15 cellular contexts compared by ENCODE assay signal in genomic region chr3:50290116-50290745, GRCh38. TPM values are rescaled to one million over a fixed set of nuclear protein-coding genes. Genes with fewer than 3 reads are reported as not detected.
A peak's percentile ranks its signal among the peaks of the same experiment; 100 is the strongest.
DNase-seq lines count a peak whose midpoint lies in the region; ATAC-seq, FAIRE-seq and TF ChIP-seq lines count a peak whose summit lies in the region.
"Had no signal": no experiment of that assay in that cellular context is flagged by ENCODE, and none has a peak within 500 bp of the region (broad histone marks: within the 10 kb centered on the region; RNA-seq: fewer than 3 reads in every experiment).

No MANE protein-coding gene starts in this region.

- TF ChIP-seq POLR2A in GM12891 (IDR thresholded peaks at IDR 0.05; ENCODE audit: low read depth, low read length): no peak

- H3K4me2 ChIP-seq in BLaER1 treated with 17β-estradiol and CSF1 and Interleukin-3, amounts not matched to agents 10 nM and 100 nM: peak overlapping the region; percentile 77 to 98 (median 92); a peak in 21 of 22 replicates

- H3K4me3 ChIP-seq in BLaER1 treated with 17β-estradiol and CSF1 and Interleukin-3, amounts not matched to agents 10 nM and 100 nM: peak overlapping the region in 7 of 10 experiments; percentile 82 to 99 (median 84); a peak in 13 of 20 replicates
- H3K4me3 ChIP-seq in GM06990 (replicated peaks; ENCODE audit: low read depth, low read length) (no peak overlapping the region), left lung (no peak overlapping the region)

- peaks cover 20 to 26% (median 23%) of the 10 kb centered on the region in 10 experiments for H3K4me1 ChIP-seq in BLaER1 treated with 17β-estradiol and CSF1 and Interleukin-3, amounts not matched to agents 10 nM and 100 nM
- peaks cover 11 to 20% of the 10 kb centered on the region in 2 donors for H3K4me1 ChIP-seq in left lung

- H3K9me3 ChIP-seq in BLaER1 treated with 17β-estradiol and CSF1 and Interleukin-3, amounts not matched to agents 10 nM and 100 nM (replicated peaks in 1 of 11): no peaks in the 10 kb centered on the region
- H3K9me3 ChIP-seq in left lung: no peaks in the 10 kb centered on the region

- peaks cover 15% of the 10 kb centered on the region for H3K36me3 Mint-ChIP-seq in activated T-helper 1 cell treated with anti-CD3 and anti-CD28 coated beads, Interleukin-12 subunit alpha, Interleukin-12 subunit beta, Interleukin-2, Interleukin-4 antibody, amounts not matched to agents 30 ng/mL and 10 ng/mL and 1 ng/mL, durations not matched to agents 14 hours and 24 hours and 36 hours (ENCODE audit: low read depth)
- peaks cover 0 to 22% (median 0%) of the 10 kb centered on the region in 3 donors for H3K36me3 Mint-ChIP-seq in naive thymus-derived CD8-positive, alpha-beta T cell

- H3K4me3 Mint-ChIP-seq in activated T-helper 1 cell treated with anti-CD3 and anti-CD28 coated beads, Interleukin-12 subunit alpha, Interleukin-12 subunit beta, Interleukin-2, Interleukin-4 antibody, amounts not matched to agents 30 ng/mL and 10 ng/mL and 1 ng/mL, durations not matched to agents 14 hours and 24 hours and 36 hours: peak overlapping the region; percentile 96
- peak overlapping the region in 7 of 10 donors; percentile 8 to 85 (median 36) for H3K4me3 Mint-ChIP-seq in naive thymus-derived CD8-positive, alpha-beta T cell

- H3K9me3 Mint-ChIP-seq in activated T-helper 1 cell treated with anti-CD3 and anti-CD28 coated beads, Interleukin-12 subunit alpha, Interleukin-12 subunit beta, Interleukin-2, Interleukin-4 antibody, amounts not matched to agents 30 ng/mL and 10 ng/mL and 1 ng/mL, durations not matched to agents 14 hours and 24 hours and 36 hours: no peaks in the 10 kb centered on the region
- no peaks in the 10 kb centered on the region for H3K9me3 Mint-ChIP-seq in naive thymus-derived CD8-positive, alpha-beta T cell

- H3K4me1 Mint-ChIP-seq in activated T-helper 1 cell treated with anti-CD3 and anti-CD28 coated beads, Interleukin-12 subunit alpha, Interleukin-12 subunit beta, Interleukin-2, Interleukin-4 antibody, amounts not matched to agents 30 ng/mL and 10 ng/mL and 1 ng/mL, durations not matched to agents 14 hours and 24 hours and 36 hours (ENCODE audit: low read depth): peaks cover 14% of the 10 kb centered on the region
- peaks cover 12 to 27% (median 18%) of the 10 kb centered on the region in 4 donors for H3K4me1 Mint-ChIP-seq in naive thymus-derived CD8-positive, alpha-beta T cell

- peak overlapping the region; percentile 83 to 97 (median 87); a peak in 16 of 22 replicates for H3K9ac ChIP-seq in BLaER1 treated with 17β-estradiol and CSF1 and Interleukin-3, amounts not matched to agents 10 nM and 100 nM

- TF ChIP-seq CTCF in GM06990 (IDR thresholded peaks at IDR 0.05; ENCODE audit: insufficient read depth, low read length, poor library complexity, severe bottlenecking): no peak
- TF ChIP-seq CTCF in left lung (IDR thresholded peaks at IDR 0.05): no peak

- ATAC-seq in naive thymus-derived CD8-positive, alpha-beta T cell: no peak
- no peak for ATAC-seq in left lung
- no peak for ATAC-seq in HG03045 (IDR thresholded peaks at IDR 0.05; ENCODE audit: unreplicated experiment)

- H3K36me3 ChIP-seq in BLaER1 treated with 17β-estradiol and CSF1 and Interleukin-3, amounts not matched to agents 10 nM and 100 nM: peaks cover 45 to 57% (median 55%) of the 10 kb centered on the region in 11 experiments
- peaks cover 28% of the 10 kb centered on the region for H3K36me3 ChIP-seq in GM06990 (ENCODE audit: control insufficient read depth, insufficient read depth, low read length)
- H3K36me3 ChIP-seq in left lung: peaks cover 0 to 48% of the 10 kb centered on the region in 2 donors

- H3K27me3 ChIP-seq in BLaER1 treated with 17β-estradiol and CSF1 and Interleukin-3, amounts not matched to agents 10 nM and 100 nM: no peaks in the 10 kb centered on the region
- H3K27me3 ChIP-seq in GM06990 (replicated peaks; ENCODE audit: control insufficient read depth, insufficient read depth, low read length): no peaks in the 10 kb centered on the region
- H3K27me3 ChIP-seq in left lung: no peaks in the 10 kb centered on the region

- DNase-seq in GM06990 (ENCODE audit: extremely low read depth, insufficient read length) (peak; percentile 3), GM12891 (ENCODE audit: insufficient read length, low spot score) (no peak), left lung (no peak)
- no peak for DNase-seq in activated T-helper 1 cell treated with anti-CD3 and anti-CD28 coated beads, Interleukin-12 subunit alpha, Interleukin-12 subunit beta, Interleukin-2, Interleukin-4 antibody, amounts not matched to agents 30 ng/mL and 10 ng/mL and 1 ng/mL, durations not matched to agents 14 hours and 24 hours and 36 hours (ENCODE audit: low spot score)
- peak in 1 of 10 donors; percentile 15 for DNase-seq in naive thymus-derived CD8-positive, alpha-beta T cell
- no peak for DNase-seq in stimulated activated CD4-positive, alpha-beta T cell treated with anti-CD3 and anti-CD28 coated beads, Interleukin-12 subunit alpha, Interleukin-12 subunit beta, amount 100 ng/mL, for 4 hours
- DNase-seq: effector CD8-positive, alpha-beta T cell; Kasumi-1; posterior cingulate gyrus; RPMI8226; stimulated activated CD4-positive, alpha-beta T cell treated with anti-CD3 and anti-CD28 coated beads, Interleukin-4, amount 100 ng/mL, for 1 hour had no signal

- FAIRE-seq in GM12891 (lab: Jason Lieb, UNC): no peak

- H3K27me3 Mint-ChIP-seq in activated T-helper 1 cell treated with anti-CD3 and anti-CD28 coated beads, Interleukin-12 subunit alpha, Interleukin-12 subunit beta, Interleukin-2, Interleukin-4 antibody, amounts not matched to agents 30 ng/mL and 10 ng/mL and 1 ng/mL, durations not matched to agents 14 hours and 24 hours and 36 hours (ENCODE audit: insufficient read depth): no peaks in the 10 kb centered on the region
- no peaks in the 10 kb centered on the region for H3K27me3 Mint-ChIP-seq in naive thymus-derived CD8-positive, alpha-beta T cell

- intact Hi-C loops in activated T-helper 1 cell treated with anti-CD3 and anti-CD28 coated beads, Interleukin-12 subunit alpha, Interleukin-12 subunit beta, Interleukin-2, Interleukin-4 antibody, amounts not matched to agents 30 ng/mL and 10 ng/mL and 1 ng/mL, durations not matched to agents 14 hours and 24 hours and 36 hours (cut with micrococcal nuclease): no loop called here
- intact Hi-C loops in left lung (cut with DNase I): no loop called here

- POLR2A ChIA-PET in naive thymus-derived CD8-positive, alpha-beta T cell (lab: Charles Lee): interaction anchor here (1.0 to 2.4 kb wide), 4 partner anchors 8 to 47 kb away, joined by 3 to 16 read pairs (median 6); partner anchors contain the start of genes HYAL3 and NAA80

- 0 out of 22 replicates have a peak overlapping the region, but pooled peaks of 1 of the 11 experiments have one; percentile 88 for H3K27ac ChIP-seq in BLaER1 treated with 17β-estradiol and CSF1 and Interleukin-3, amounts not matched to agents 10 nM and 100 nM
- no peak overlapping the region for H3K27ac ChIP-seq in left lung

- H4K20me1 ChIP-seq in BLaER1 treated with 17β-estradiol and CSF1 and Interleukin-3, amounts not matched to agents 10 nM and 100 nM: peaks cover 0 to 57% (median 27%) of the 10 kb centered on the region in 11 experiments; a peak in 14 of 22 replicates

- no peak overlapping the region for H3K27ac Mint-ChIP-seq in activated T-helper 1 cell treated with anti-CD3 and anti-CD28 coated beads, Interleukin-12 subunit alpha, Interleukin-12 subunit beta, Interleukin-2, Interleukin-4 antibody, amounts not matched to agents 30 ng/mL and 10 ng/mL and 1 ng/mL, durations not matched to agents 14 hours and 24 hours and 36 hours
- peak overlapping the region in 2 of 10 donors; percentile 5 to 43 for H3K27ac Mint-ChIP-seq in naive thymus-derived CD8-positive, alpha-beta T cell

RNA-seq across cellular contexts. Expression of gene IFRD2, which starts 2.0 kb away (rescaled TPM):
- 215 TPM in 2 replicates for total RNA-seq in activated T-helper 1 cell treated with anti-CD3 and anti-CD28 coated beads, Interleukin-12 subunit alpha, Interleukin-12 subunit beta, Interleukin-2, Interleukin-4 antibody, amounts not matched to agents 30 ng/mL and 10 ng/mL and 1 ng/mL, durations not matched to agents 14 hours and 24 hours and 36 hours
- total RNA-seq in naive thymus-derived CD8-positive, alpha-beta T cell: 10 to 100 TPM; 68.9 TPM
- polyA plus RNA-seq in naive thymus-derived CD8-positive, alpha-beta T cell: 10 to 100 TPM; 59.4 to 69.7 (median 60.7) TPM
- 42.6 TPM for polyA plus RNA-seq in GM12891 (2012; ENCODE audit: low read depth, missing spikeins)
- total RNA-seq in left lung: 100 to 1,000 TPM in 1 of 2 donors, 10 to 100 TPM in 1; 55.0 to 104 TPM

RNA-seq across cellular contexts. Expression of gene HYAL3, which starts 9.0 kb away (rescaled TPM):
- 7.9 and 8.0 TPM in 2 replicates for total RNA-seq in activated T-helper 1 cell treated with anti-CD3 and anti-CD28 coated beads, Interleukin-12 subunit alpha, Interleukin-12 subunit beta, Interleukin-2, Interleukin-4 antibody, amounts not matched to agents 30 ng/mL and 10 ng/mL and 1 ng/mL, durations not matched to agents 14 hours and 24 hours and 36 hours
- total RNA-seq in naive thymus-derived CD8-positive, alpha-beta T cell: 1 to 10 TPM; 3.2 to 4.7 TPM
- 1 to 10 TPM; 2.5 to 3.8 (median 3.0) TPM for polyA plus RNA-seq in naive thymus-derived CD8-positive, alpha-beta T cell
- 2.3 TPM for polyA plus RNA-seq in GM12891 (2012; ENCODE audit: low read depth, missing spikeins)
- total RNA-seq in left lung: 1 to 10 TPM; 4.5 to 4.6 TPM

RNA-seq across cellular contexts. Expression of gene NAA80, which starts 9.0 kb away (rescaled TPM):
- total RNA-seq in activated T-helper 1 cell treated with anti-CD3 and anti-CD28 coated beads, Interleukin-12 subunit alpha, Interleukin-12 subunit beta, Interleukin-2, Interleukin-4 antibody, amounts not matched to agents 30 ng/mL and 10 ng/mL and 1 ng/mL, durations not matched to agents 14 hours and 24 hours and 36 hours: 18.1 and 19.6 TPM in 2 replicates
- 10 to 100 TPM; 33.8 to 36.8 TPM for total RNA-seq in naive thymus-derived CD8-positive, alpha-beta T cell
- 10 to 100 TPM; 10.8 to 18.7 (median 17.4) TPM for polyA plus RNA-seq in naive thymus-derived CD8-positive, alpha-beta T cell
- 9.3 TPM for polyA plus RNA-seq in GM12891 (2012; ENCODE audit: low read depth, missing spikeins)
- total RNA-seq in left lung: 10 to 100 TPM in 1 of 2 donors, 1 to 10 TPM in 1; 9.5 to 10.9 TPM

RNA-seq across cellular contexts. Expression of gene LSMEM2, which starts 11.3 kb away (rescaled TPM):
- not detected in 2 replicates for total RNA-seq in activated T-helper 1 cell treated with anti-CD3 and anti-CD28 coated beads, Interleukin-12 subunit alpha, Interleukin-12 subunit beta, Interleukin-2, Interleukin-4 antibody, amounts not matched to agents 30 ng/mL and 10 ng/mL and 1 ng/mL, durations not matched to agents 14 hours and 24 hours and 36 hours
- total RNA-seq in naive thymus-derived CD8-positive, alpha-beta T cell: not detected
- under 1 TPM in 2 of 3 donors, not detected in 1; 0.15 to 0.21 TPM for polyA plus RNA-seq in naive thymus-derived CD8-positive, alpha-beta T cell
- polyA plus RNA-seq in GM12891 (2012; ENCODE audit: low read depth, missing spikeins): not detected
- under 1 TPM in 1 of 2 donors, not detected in 1; 0.24 TPM for total RNA-seq in left lung
- total RNA-seq: left colon, subcutaneous adipose tissue had no signal

RNA-seq across cellular contexts. Expression of gene HYAL1, which starts 13.1 kb away (rescaled TPM):
- total RNA-seq in activated T-helper 1 cell treated with anti-CD3 and anti-CD28 coated beads, Interleukin-12 subunit alpha, Interleukin-12 subunit beta, Interleukin-2, Interleukin-4 antibody, amounts not matched to agents 30 ng/mL and 10 ng/mL and 1 ng/mL, durations not matched to agents 14 hours and 24 hours and 36 hours: 0.12 and 0.36 TPM in 2 replicates
- total RNA-seq in naive thymus-derived CD8-positive, alpha-beta T cell: under 1 TPM; 0.16 to 0.39 TPM
- polyA plus RNA-seq in naive thymus-derived CD8-positive, alpha-beta T cell: under 1 TPM in 2 of 3 donors, not detected in 1; 0.54 to 0.75 TPM
- 0.18 TPM for polyA plus RNA-seq in GM12891 (2012; ENCODE audit: low read depth, missing spikeins)
- total RNA-seq in left lung: 10 to 100 TPM; 37.5 to 41.3 TPM

Comparison
In these comparisons a context has a peak if more than half of its experiments do, and no peak if none do; other contexts are left out.
1. H3K4me3 ChIP-seq: peak in BLaER1 treated with 17β-estradiol and CSF1 and Interleukin-3, amounts not matched to agents 10 nM and 100 nM (7 of 10); none in GM06990 (single experiment) and left lung (0 of 2).